29 cellular contexts compared by ENCODE assay signal in genomic region chr14:30267141-30267540, GRCh38.
A peak's percentile ranks its signal among the peaks of the same experiment; 100 is the strongest.
DNase-seq lines count a peak whose midpoint lies in the region; ATAC-seq, FAIRE-seq and TF ChIP-seq lines count a peak whose summit lies in the region.
"Had no signal": no experiment of that assay in that cellular context is flagged by ENCODE, and none has a peak within 500 bp of the region (broad histone marks: within the 10 kb centered on the region; RNA-seq: fewer than 3 reads in every experiment).

No MANE protein-coding gene starts in this region.

- peak overlapping the region; percentile 88 for H3K23ac ChIP-seq in IMR-90 (ENCODE audit: low read depth, low read length)

- peak overlapping the region; percentile 34; the same call in 1 of the 2 replicates for H4K91ac ChIP-seq in IMR-90 (ENCODE audit: insufficient read depth, low read depth, low read length)

- DNase-seq in AG08395 (ENCODE audit: low spot score) (peak; percentile 9), IMR-90 (peak; percentile 68), choroid plexus epithelial cell (ENCODE audit: low read depth) (peak; percentile 41), keratinocyte (ENCODE audit: low read depth, low spot score) (no peak), COLO829 (ENCODE audit: low spot score) (no peak), COR-L47 (lab: John Stamatoyannopoulos, UW) (no peak), thyroid gland (no peak), MM.1S (no peak)
- DNase-seq: activated CD4-positive, alpha-beta T cell treated with anti-CD3 and anti-CD28 coated beads, Interleukin-2, amount 50 U/mL, for 4 hours; activated gamma-delta T cell; adrenal gland; central memory CD4-positive, alpha-beta T cell; esophagus squamous epithelium; GDM1; KBM-7; lower lobe of right lung; NCI-H1092 treated with DMSO at 0.1 percent for 48 hours; NCI-H2029; NCI-H226; NCI-H82; OCI-M1; stimulated activated CD4-positive, alpha-beta T cell treated with anti-CD3 and anti-CD28 coated beads, Interleukin-4, amount 100 ng/mL, for 4 hours; stomach; T-helper 17 cell; upper lobe of right lung had no signal

- peak overlapping the region; percentile 97 for H2BK20ac ChIP-seq in IMR-90 (ENCODE audit: low read depth, low read length)

- peak overlapping the region; percentile 88 for H2BK5ac ChIP-seq in IMR-90 (ENCODE audit: low read depth, low read length, poor library complexity, severe bottlenecking)

- H3K4me1 ChIP-seq in IMR-90 (ENCODE audit: control insufficient read depth, insufficient read depth, low read length) = peaks cover 3% of the 10 kb centered on the region; the same call in 1 of the 2 replicates
- H3K4me1 ChIP-seq in keratinocyte (ENCODE audit: control insufficient read depth, extremely low read depth, insufficient read depth, low read length) = peaks cover 10% of the 10 kb centered on the region
- no peaks in the 10 kb centered on the region for H3K4me1 ChIP-seq in thyroid gland
- H3K4me1 ChIP-seq in MM.1S (ENCODE audit: low read length) = no peaks in the 10 kb centered on the region
- H3K4me1 ChIP-seq: A549, adrenal gland, upper lobe of right lung had no signal

- TF ChIP-seq POLR2A in IMR-90 (IDR thresholded peaks at IDR 0.05; ENCODE audit: low read depth, low read length) (no peak), thyroid gland (IDR thresholded peaks at IDR 0.05) (no peak)

- H3K9ac ChIP-seq in IMR-90 (ENCODE audit: low read depth, low read length) (no peak overlapping the region), keratinocyte (ENCODE audit: control insufficient read depth, extremely low read depth, insufficient read depth, low read length) (no peak overlapping the region), MM.1S (ENCODE audit: low read length) (no peak overlapping the region)

- H3K56ac ChIP-seq in IMR-90 (ENCODE audit: extremely low read depth, insufficient read depth, low read length) = 0 out of 2 replicates have a peak overlapping the region, but pooled peaks have one; percentile 20

- no peak overlapping the region for H3K4me3 ChIP-seq in IMR-90 (ENCODE audit: insufficient read depth, low read depth, low read length)
- H3K4me3 ChIP-seq in choroid plexus epithelial cell (ENCODE audit: low read depth, low read length) = no peak overlapping the region
- no peak overlapping the region for H3K4me3 ChIP-seq in keratinocyte (ENCODE audit: control insufficient read depth in 2 of 3, extremely low read depth in 1 of 3, insufficient read depth in 2 of 3, low read depth in 1 of 3, low read length in 3 of 3)
- H3K4me3 ChIP-seq in thyroid gland (replicated peaks in 1 of 3) = no peak overlapping the region
- no peak overlapping the region for H3K4me3 ChIP-seq in MM.1S (ENCODE audit: low read length)
- H3K4me3 ChIP-seq: A549, adrenal gland, esophagus squamous epithelium, lower lobe of right lung, stomach, upper lobe of right lung had no signal

- H2AK5ac ChIP-seq in IMR-90 (ENCODE audit: low read depth, low read length) = peak overlapping the region; percentile 51

- peak overlapping the region; percentile 85; the same call in 1 of the 2 replicates for H3K18ac ChIP-seq in IMR-90 (ENCODE audit: low read depth, low read length)

- H3K36me3 ChIP-seq in IMR-90 (ENCODE audit: control insufficient read depth, insufficient read depth, low read length) = no peaks in the 10 kb centered on the region
- no peaks in the 10 kb centered on the region for H3K36me3 ChIP-seq in keratinocyte (ENCODE audit: control insufficient read depth in 2 of 2, extremely low read depth in 1 of 2, insufficient read depth in 2 of 2, low read length in 2 of 2)
- no peaks in the 10 kb centered on the region for H3K36me3 ChIP-seq in thyroid gland
- H3K36me3 ChIP-seq in MM.1S (replicated peaks; ENCODE audit: insufficient read depth, low read length) = no peaks in the 10 kb centered on the region
- H3K36me3 ChIP-seq: adrenal gland, esophagus squamous epithelium, lower lobe of right lung, neutrophil, stomach, upper lobe of right lung had no signal

- no peak for TF ChIP-seq RAD21 in IMR-90 (IDR thresholded peaks at IDR 0.05; ENCODE audit: low read length)

- H4K8ac ChIP-seq in IMR-90 (ENCODE audit: low read depth in 2 of 2, low read length in 2 of 2) = peak overlapping the region; percentile 24 to 67; a peak in 3 of 4 replicates

- peak overlapping the region; percentile 80; the same call in 2 of the 3 replicates for H2BK15ac ChIP-seq in IMR-90 (ENCODE audit: low read depth, low read length)

- peak overlapping the region; percentile 75; the same call in 1 of the 2 replicates for H3K4me2 ChIP-seq in IMR-90 (ENCODE audit: low read depth, low read length)
- H3K4me2 ChIP-seq in keratinocyte (ENCODE audit: control insufficient read depth, extremely low read depth, insufficient read depth, low read depth, low read length) = peak overlapping the region; percentile 12
- no peak overlapping the region for H3K4me2 ChIP-seq in MM.1S (ENCODE audit: low read depth, low read length)
- H3K4me2 ChIP-seq: A549 had no signal

- H2BK120ac ChIP-seq in IMR-90 (ENCODE audit: low read depth, low read length) = peak overlapping the region; percentile 95

- dilution Hi-C loops in IMR-90 (cut with HindIII; ENCODE audit: low sequenced_read_pairs, unreplicated experiment) = no loop called here
- dilution Hi-C loops in keratinocyte (cut with MboI; ENCODE audit: extremely low pct_ligation_motif_present, low sequenced_read_pairs) = no loop called here

- no peaks in the 10 kb centered on the region for H3K9me2 ChIP-seq in MM.1S (replicated peaks; ENCODE audit: insufficient read depth, low read length)

- H3K4ac ChIP-seq in IMR-90 (ENCODE audit: low read depth, low read length) = peak overlapping the region; percentile 80; the same call in 1 of the 2 replicates

- intact Hi-C loops in IMR-90 (cut with micrococcal nuclease) = no loop called here
- intact Hi-C loops in thyroid gland (cut with DNase I) = no loop called here

- H3K27me3 ChIP-seq in IMR-90 (ENCODE audit: control insufficient read depth, insufficient read depth, low read length) (no peaks in the 10 kb centered on the region), keratinocyte (ENCODE audit: control insufficient read depth, extremely low read depth, insufficient read depth, low read length) (no peaks in the 10 kb centered on the region), thyroid gland (no peaks in the 10 kb centered on the region), MM.1S (replicated peaks; ENCODE audit: insufficient read depth, low read length) (no peaks in the 10 kb centered on the region)
- H3K27me3 ChIP-seq: adrenal gland, esophagus squamous epithelium, neutrophil, stomach had no signal

- peaks cover 11% of the 10 kb centered on the region for H3K9me1 ChIP-seq in IMR-90 (ENCODE audit: insufficient read depth, low read length)
- H3K9me1 ChIP-seq in keratinocyte (ENCODE audit: control insufficient read depth, extremely low read depth, insufficient read depth, low read length) = no peaks in the 10 kb centered on the region

- H3K79me2 ChIP-seq in keratinocyte (ENCODE audit: control insufficient read depth, insufficient read depth, low read length) = no peaks in the 10 kb centered on the region
- H3K79me2 ChIP-seq in MM.1S (ENCODE audit: low read length) = no peaks in the 10 kb centered on the region

- peak overlapping the region; percentile 28 for H2AFZ ChIP-seq in IMR-90 (replicated peaks; ENCODE audit: low read length, poor library complexity)
- H2AFZ ChIP-seq in keratinocyte (ENCODE audit: control insufficient read depth, low read length) = peak overlapping the region; percentile 67
- no peak overlapping the region for H2AFZ ChIP-seq in MM.1S (ENCODE audit: low read length)

- H2AK9ac ChIP-seq in IMR-90 (replicated peaks; ENCODE audit: low read depth, low read length, poor library complexity) = no peak overlapping the region

- peak; percentile 59 for FAIRE-seq in keratinocyte (lab: Jason Lieb, UNC)
- FAIRE-seq: A549 had no signal

- H3K79me1 ChIP-seq in IMR-90 (ENCODE audit: low read depth in 1 of 2, low read length in 2 of 2) = no peaks in the 10 kb centered on the region

- in situ Hi-C loops in IMR-90 (cut with MboI; ENCODE audit: low sequenced_read_pairs) = no loop called here

- POLR2A ChIA-PET in IMR-90 (lab: Charles Lee; ENCODE audit: unreplicated experiment) = no interaction called here

- peak overlapping the region; percentile 75; the same call in 1 of the 2 replicates for H4K5ac ChIP-seq in IMR-90 (ENCODE audit: low read depth, low read length)

- CTCF ChIA-PET in IMR-90 (lab: Yijun Ruan, JAX) = interaction anchor here (0.7 to 1.1 kb wide), 2 partner anchors 17 to 53 kb away, joined by 3 read pairs; no protein-coding TSS in a partner anchor

- H3K27ac ChIP-seq in IMR-90 (ENCODE audit: insufficient read depth, low read length) = no peak overlapping the region; the same call in 1 of the 2 replicates
- no peak overlapping the region for H3K27ac ChIP-seq in keratinocyte (ENCODE audit: control insufficient read depth, insufficient read depth, low read length)
- no peak overlapping the region for H3K27ac ChIP-seq in thyroid gland
- no peak overlapping the region for H3K27ac ChIP-seq in MM.1S (ENCODE audit: low read length)
- H3K27ac ChIP-seq: A549, adrenal gland, C4-2B, lower lobe of right lung, neutrophil, stomach, upper lobe of right lung, VCaP had no signal

- no peaks in the 10 kb centered on the region for H3F3A ChIP-seq in MM.1S (ENCODE audit: insufficient read depth, low read length)

- BruUV-seq in IMR-90 (replicated peaks; lab: Mats Ljungman, UMichigan) = no TSS peak

- H3K9me3 ChIP-seq in IMR-90 (ENCODE audit: control insufficient read depth, insufficient read depth, low read length) = no peaks in the 10 kb centered on the region
- H3K9me3 ChIP-seq in keratinocyte (ENCODE audit: control insufficient read depth, low read depth, low read length) = no peaks in the 10 kb centered on the region
- H3K9me3 ChIP-seq in thyroid gland = no peaks in the 10 kb centered on the region
- no peaks in the 10 kb centered on the region for H3K9me3 ChIP-seq in MM.1S (replicated peaks; ENCODE audit: insufficient read depth, low read length)
- H3K9me3 ChIP-seq: A549, adrenal gland, esophagus squamous epithelium, lower lobe of right lung, neutrophil, stomach, upper lobe of right lung had no signal

- H3K14ac ChIP-seq in IMR-90 (replicated peaks; ENCODE audit: low read depth, low read length) = peak overlapping the region; percentile 74

- H4K20me1 ChIP-seq in IMR-90 (ENCODE audit: insufficient read depth, low read length) (no peaks in the 10 kb centered on the region), keratinocyte (ENCODE audit: control insufficient read depth, extremely low read depth, insufficient read depth, low read length) (no peaks in the 10 kb centered on the region), MM.1S (ENCODE audit: insufficient read depth, low read length) (no peaks in the 10 kb centered on the region)

- TF ChIP-seq CTCF in IMR-90 (conservative IDR thresholded peaks at IDR 0.05; ENCODE audit: low read depth, low read length) = no peak
- no peak for TF ChIP-seq CTCF in choroid plexus epithelial cell (conservative IDR thresholded peaks at IDR 0.05; ENCODE audit: low read depth, low read length)
- no peak for TF ChIP-seq CTCF in keratinocyte (optimal IDR thresholded peaks at IDR 0.05 in 1 of 3, IDR thresholded peaks at IDR 0.05 in 1 of 3, conservative IDR thresholded peaks at IDR 0.05 in 1 of 3; ENCODE audit: extremely low read depth in 1 of 3, insufficient read depth in 2 of 3, low read length in 3 of 3)
- TF ChIP-seq CTCF in thyroid gland (IDR thresholded peaks at IDR 0.05) = no peak
- no peak for TF ChIP-seq CTCF in MM.1S (IDR thresholded peaks at IDR 0.05; ENCODE audit: low read length)

- peak; percentile 30; the same call in 1 of the 2 replicates for ATAC-seq in IMR-90 (ENCODE audit: low read depth)
- ATAC-seq: A549, lower lobe of right lung, T-helper 17 cell, upper lobe of right lung had no signal

- no CpG with 5 or more reads among the region's 1 CpG for WGBS in IMR-90 (ENCODE audit: extremely low coverage in 2 of 2, insufficient read length in 1 of 2), 2 experiments
- WGBS in thyroid gland, 2 donors = 68 to 77% methylated on average over 1 of the region's 1 CpG

Comparison
In these comparisons a context has a peak if more than half of its experiments do, and no peak if none do; other contexts are left out.
1. DNase-seq: peak in AG08395 (single experiment), IMR-90 (single experiment) and choroid plexus epithelial cell (single experiment); none in keratinocyte (single experiment), COLO829 (single experiment), COR-L47 (single experiment), thyroid gland (0 of 2) and MM.1S (single experiment).